26 cellular contexts compared by ENCODE assay signal in the genomic region with DNA sequence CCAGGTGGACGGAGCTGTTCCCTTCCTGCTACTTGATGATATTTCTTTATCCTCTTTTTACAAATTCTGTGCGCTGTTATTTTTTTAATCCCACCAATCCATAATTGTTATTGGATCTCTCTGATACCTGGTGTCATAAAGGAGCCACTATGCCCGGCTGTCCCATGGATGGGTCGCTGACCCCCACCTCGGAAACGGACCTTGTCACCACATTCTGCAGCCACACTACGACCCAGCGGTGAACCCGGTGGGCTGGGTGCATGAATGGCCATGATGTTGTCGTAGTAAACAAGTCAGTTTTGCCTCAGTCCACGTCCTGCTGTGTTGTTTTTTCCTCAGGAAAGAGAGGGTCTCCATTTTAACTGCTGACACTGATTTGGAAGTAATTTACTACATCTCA.
"Had no signal": no experiment of that assay in that cellular context is flagged by ENCODE, and none has a peak within 500 bp of the region (broad histone marks: within the 10 kb centered on the region; RNA-seq: fewer than 3 reads in every experiment).

No MANE protein-coding gene starts in this region.

- H3K9me3 ChIP-seq: pancreas, prostate gland, right lobe of liver, sigmoid colon, stomach, thoracic aorta, thyroid gland, tibial nerve, upper lobe of left lung, uterus had no signal

- H3K4me3 Mint-ChIP-seq: naive B cell; naive thymus-derived CD8-positive, alpha-beta T cell; natural killer cell treated with Interleukin-12 subunit alpha and Interleukin-12 subunit beta and Interleukin-15 and Interleukin-18, amount 100 ng/mL, for 72 hours; nephron progenitor cell; neural crest cell; stimulated activated effector memory CD8-positive, alpha-beta T cell treated with anti-CD3 and anti-CD28 coated beads, Interleukin-12 subunit alpha, Interleukin-12 subunit beta, amount 100 ng/mL, for 72 hours; stimulated activated naive B cell treated with anti-CD40 and anti-IgM and Interleukin-4, amounts not matched to agents 10 μg/mL and 1 μg/mL and 100 μg/mL, for 72 hours; stimulated activated naive CD8-positive, alpha-beta T cell treated with anti-CD3 and anti-CD28 coated beads, Interleukin-15, Interleukin-2, amounts not matched to agents 100 ng/mL and 50 ng/mL, for 24 hours had no signal

- H3K27ac ChIP-seq: pancreas, prostate gland, right lobe of liver, sigmoid colon, stomach, thoracic aorta, thyroid gland, tibial nerve, upper lobe of left lung, uterus had no signal

- H3K4me1 ChIP-seq: pancreas, prostate gland, right lobe of liver, sigmoid colon, stomach, thyroid gland, tibial nerve, upper lobe of left lung, uterus had no signal

- H3K27me3 ChIP-seq: pancreas, right lobe of liver, sigmoid colon, stomach, thyroid gland, tibial nerve, upper lobe of left lung, uterus had no signal

- H3K4me1 Mint-ChIP-seq: neural crest cell; stimulated activated effector memory CD8-positive, alpha-beta T cell treated with anti-CD3 and anti-CD28 coated beads, Interleukin-12 subunit alpha, Interleukin-12 subunit beta, amount 100 ng/mL, for 72 hours had no signal

- ATAC-seq: naive thymus-derived CD8-positive, alpha-beta T cell; pancreas; right lobe of liver; stimulated activated effector memory CD8-positive, alpha-beta T cell treated with anti-CD3 and anti-CD28 coated beads, Interleukin-12 subunit alpha, Interleukin-12 subunit beta, amount 100 ng/mL, for 72 hours; stimulated activated naive B cell treated with anti-CD40 and anti-IgM and Interleukin-4, amounts not matched to agents 10 μg/mL and 1 μg/mL and 100 μg/mL, for 72 hours had no signal

- H3K36me3 ChIP-seq: pancreas, prostate gland, right lobe of liver, sigmoid colon, stomach, thoracic aorta, thyroid gland, tibial nerve, upper lobe of left lung, uterus had no signal

- H3K27ac Mint-ChIP-seq: naive thymus-derived CD8-positive, alpha-beta T cell; natural killer cell treated with Interleukin-12 subunit alpha and Interleukin-12 subunit beta and Interleukin-15 and Interleukin-18, amount 100 ng/mL, for 72 hours; nephron progenitor cell; stimulated activated effector memory CD8-positive, alpha-beta T cell treated with anti-CD3 and anti-CD28 coated beads, Interleukin-12 subunit alpha, Interleukin-12 subunit beta, amount 100 ng/mL, for 72 hours; stimulated activated naive B cell treated with anti-CD40 and anti-IgM and Interleukin-4, amounts not matched to agents 10 μg/mL and 1 μg/mL and 100 μg/mL, for 72 hours; stimulated activated naive CD8-positive, alpha-beta T cell treated with anti-CD3 and anti-CD28 coated beads, Interleukin-15, Interleukin-2, amounts not matched to agents 100 ng/mL and 50 ng/mL, for 24 hours had no signal

- H3K4me3 ChIP-seq: pancreas, prostate gland, right lobe of liver, sigmoid colon, stomach, thoracic aorta, thyroid gland, tibial nerve, upper lobe of left lung, uterus had no signal

- DNase-seq: naive B cell; naive thymus-derived CD8-positive, alpha-beta T cell; nephron progenitor cell; pancreas; right cardiac atrium; right lobe of liver; sigmoid colon; small intestine; stimulated activated CD4-positive, alpha-beta T cell treated with anti-CD3 and anti-CD28 coated beads, Interleukin-15, amount 100 ng/mL, for 24 hours; stimulated activated CD4-positive, alpha-beta T cell treated with anti-CD3 and anti-CD28 coated beads, Interleukin-2, amount 100 ng/mL, for 24 hours; stimulated activated CD4-positive, alpha-beta T cell treated with anti-CD3 and anti-CD28 coated beads, Interleukin-2, amount 100 ng/mL, for 48 hours; stimulated activated CD4-positive, alpha-beta T cell treated with anti-CD3 and anti-CD28 coated beads, Interleukin-4, amount 100 ng/mL, for 24 hours; stimulated activated naive B cell treated with anti-CD40 and anti-IgM and Interleukin-4, amounts not matched to agents 10 μg/mL and 1 μg/mL and 100 μg/mL, for 72 hours; stimulated activated naive CD4-positive, alpha-beta T cell treated with Interleukin-2 at 50 U/mL for 16 hours; stomach; thyroid gland; trophoblast cell; upper lobe of left lung; uterus had no signal

- H3K27me3 Mint-ChIP-seq: natural killer cell treated with Interleukin-12 subunit alpha and Interleukin-12 subunit beta and Interleukin-15 and Interleukin-18, amount 100 ng/mL, for 72 hours; stimulated activated naive CD8-positive, alpha-beta T cell treated with anti-CD3 and anti-CD28 coated beads, Interleukin-15, Interleukin-2, amounts not matched to agents 100 ng/mL and 50 ng/mL, for 24 hours had no signal

- H3K9me3 Mint-ChIP-seq: naive B cell; naive thymus-derived CD8-positive, alpha-beta T cell; natural killer cell treated with Interleukin-12 subunit alpha and Interleukin-12 subunit beta and Interleukin-15 and Interleukin-18, amount 100 ng/mL, for 72 hours; nephron progenitor cell; neural crest cell; stimulated activated effector memory CD8-positive, alpha-beta T cell treated with anti-CD3 and anti-CD28 coated beads, Interleukin-12 subunit alpha, Interleukin-12 subunit beta, amount 100 ng/mL, for 72 hours; stimulated activated naive B cell treated with anti-CD40 and anti-IgM and Interleukin-4, amounts not matched to agents 10 μg/mL and 1 μg/mL and 100 μg/mL, for 72 hours; stimulated activated naive CD8-positive, alpha-beta T cell treated with anti-CD3 and anti-CD28 coated beads, Interleukin-15, Interleukin-2, amounts not matched to agents 100 ng/mL and 50 ng/mL, for 24 hours had no signal

- H3K36me3 Mint-ChIP-seq: naive B cell; naive thymus-derived CD8-positive, alpha-beta T cell; natural killer cell treated with Interleukin-12 subunit alpha and Interleukin-12 subunit beta and Interleukin-15 and Interleukin-18, amount 100 ng/mL, for 72 hours; stimulated activated effector memory CD8-positive, alpha-beta T cell treated with anti-CD3 and anti-CD28 coated beads, Interleukin-12 subunit alpha, Interleukin-12 subunit beta, amount 100 ng/mL, for 72 hours; stimulated activated naive B cell treated with anti-CD40 and anti-IgM and Interleukin-4, amounts not matched to agents 10 μg/mL and 1 μg/mL and 100 μg/mL, for 72 hours had no signal

- FAIRE-seq: pancreas, small intestine had no signal
